In genomic region chr9:96854073-96854876, GRCh38 we compare ENCODE assay signal across 1 cellular context.
TF ChIP-seq lines count a peak whose summit lies in the region.

TSS of gene ZNF782 (minus strand) at chr9:96854514. CDS start at chr9:96851961, 2,553 bp downstream.

TF ChIP-seq in GM12878, 131 proteins besides CTCF, POLR2A, EP300 and RAD21 (continued from another document and continues in another):
- TF ChIP-seq ZBTB4 (CRISPR knock-in tag; IDR thresholded peaks at IDR 0.05) (no peak), MTA2 (IDR thresholded peaks at IDR 0.05; ENCODE audit: low read depth) (no peak), CHD4 (IDR thresholded peaks at IDR 0.05) (no peak), MYB (IDR thresholded peaks at IDR 0.05; ENCODE audit: borderline replicate concordance, low read depth, low read length) (no peak), SREBF2 (IDR thresholded peaks at IDR 0.05; ENCODE audit: low read length) (no peak), RELB (IDR thresholded peaks at IDR 0.05; ENCODE audit: low read depth) (peak; percentile 53; the same call in 1 of the 2 replicates), ZBTB11 (CRISPR knock-in tag; IDR thresholded peaks at IDR 0.05) (no peak), ZNF384 (IDR thresholded peaks at IDR 0.05; ENCODE audit: borderline replicate concordance, low read depth, low read length) (no peak), RFX5 (IDR thresholded peaks at IDR 0.05; ENCODE audit: low read depth, low read length) (no peak), ASH2L (IDR thresholded peaks at IDR 0.05; ENCODE audit: borderline replicate concordance, low read depth) (no peak), ZNF274 (IDR thresholded peaks at IDR 0.05; ENCODE audit: insufficient read depth, insufficient read length) (no peak), EGR1 (IDR thresholded peaks at IDR 0.05; ENCODE audit: borderline replicate concordance in 1 of 2, low read depth in 2 of 2, low read length in 2 of 2) (no peak), SPI1 (IDR thresholded peaks at IDR 0.05; ENCODE audit: borderline replicate concordance, insufficient read depth, low read depth, low read length) (no peak), SP1 (IDR thresholded peaks at IDR 0.05; ENCODE audit: low read depth, low read length) (peak; percentile 17), NRF1 (conservative IDR thresholded peaks at IDR 0.05; ENCODE audit: low read depth, low read length) (peak; percentile 53), ZZZ3 (IDR thresholded peaks at IDR 0.05; ENCODE audit: control insufficient read depth, insufficient read length, low read depth) (no peak), HSF1 (IDR thresholded peaks at IDR 0.05; ENCODE audit: low read depth, low read length) (no peak), IRF4 (IDR thresholded peaks at IDR 0.05; ENCODE audit: low read depth, low read length) (no peak), GABPA (IDR thresholded peaks at IDR 0.05; ENCODE audit: low read depth) (no peak), SIX5 (IDR thresholded peaks at IDR 0.05; ENCODE audit: low read depth, low read length, severe bottlenecking) (peak; percentile 85), CEBPZ (IDR thresholded peaks at IDR 0.05; ENCODE audit: low read depth, low read length) (no peak), BACH1 (IDR thresholded peaks at IDR 0.05; ENCODE audit: borderline replicate concordance) (peak; percentile 68), ZNF592 (IDR thresholded peaks at IDR 0.05) (no peak), NFYA (IDR thresholded peaks at IDR 0.05; ENCODE audit: borderline replicate concordance, low read depth, low read length) (no peak), SREBF1 (IDR thresholded peaks at IDR 0.05; ENCODE audit: low read length) (peak; percentile 51; the same call in 1 of the 2 replicates)
- TF ChIP-seq, protein P1, sequence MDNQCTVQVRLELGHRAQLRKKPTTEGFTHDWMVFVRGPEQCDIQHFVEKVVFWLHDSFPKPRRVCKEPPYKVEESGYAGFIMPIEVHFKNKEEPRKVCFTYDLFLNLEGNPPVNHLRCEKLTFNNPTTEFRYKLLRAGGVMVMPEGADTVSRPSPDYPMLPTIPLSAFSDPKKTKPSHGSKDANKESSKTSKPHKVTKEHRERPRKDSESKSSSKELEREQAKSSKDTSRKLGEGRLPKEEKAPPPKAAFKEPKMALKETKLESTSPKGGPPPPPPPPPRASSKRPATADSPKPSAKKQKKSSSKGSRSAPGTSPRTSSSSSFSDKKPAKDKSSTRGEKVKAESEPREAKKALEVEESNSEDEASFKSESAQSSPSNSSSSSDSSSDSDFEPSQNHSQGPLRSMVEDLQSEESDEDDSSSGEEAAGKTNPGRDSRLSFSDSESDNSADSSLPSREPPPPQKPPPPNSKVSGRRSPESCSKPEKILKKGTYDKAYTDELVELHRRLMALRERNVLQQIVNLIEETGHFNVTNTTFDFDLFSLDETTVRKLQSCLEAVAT (IDR thresholded peaks at IDR 0.05): no peak
- TF ChIP-seq, protein P2, sequence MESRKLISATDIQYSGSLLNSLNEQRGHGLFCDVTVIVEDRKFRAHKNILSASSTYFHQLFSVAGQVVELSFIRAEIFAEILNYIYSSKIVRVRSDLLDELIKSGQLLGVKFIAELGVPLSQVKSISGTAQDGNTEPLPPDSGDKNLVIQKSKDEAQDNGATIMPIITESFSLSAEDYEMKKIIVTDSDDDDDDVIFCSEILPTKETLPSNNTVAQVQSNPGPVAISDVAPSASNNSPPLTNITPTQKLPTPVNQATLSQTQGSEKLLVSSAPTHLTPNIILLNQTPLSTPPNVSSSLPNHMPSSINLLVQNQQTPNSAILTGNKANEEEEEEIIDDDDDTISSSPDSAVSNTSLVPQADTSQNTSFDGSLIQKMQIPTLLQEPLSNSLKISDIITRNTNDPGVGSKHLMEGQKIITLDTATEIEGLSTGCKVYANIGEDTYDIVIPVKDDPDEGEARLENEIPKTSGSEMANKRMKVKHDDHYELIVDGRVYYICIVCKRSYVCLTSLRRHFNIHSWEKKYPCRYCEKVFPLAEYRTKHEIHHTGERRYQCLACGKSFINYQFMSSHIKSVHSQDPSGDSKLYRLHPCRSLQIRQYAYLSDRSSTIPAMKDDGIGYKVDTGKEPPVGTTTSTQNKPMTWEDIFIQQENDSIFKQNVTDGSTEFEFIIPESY (IDR thresholded peaks at IDR 0.05): no peak
- TF ChIP-seq, protein P3, sequence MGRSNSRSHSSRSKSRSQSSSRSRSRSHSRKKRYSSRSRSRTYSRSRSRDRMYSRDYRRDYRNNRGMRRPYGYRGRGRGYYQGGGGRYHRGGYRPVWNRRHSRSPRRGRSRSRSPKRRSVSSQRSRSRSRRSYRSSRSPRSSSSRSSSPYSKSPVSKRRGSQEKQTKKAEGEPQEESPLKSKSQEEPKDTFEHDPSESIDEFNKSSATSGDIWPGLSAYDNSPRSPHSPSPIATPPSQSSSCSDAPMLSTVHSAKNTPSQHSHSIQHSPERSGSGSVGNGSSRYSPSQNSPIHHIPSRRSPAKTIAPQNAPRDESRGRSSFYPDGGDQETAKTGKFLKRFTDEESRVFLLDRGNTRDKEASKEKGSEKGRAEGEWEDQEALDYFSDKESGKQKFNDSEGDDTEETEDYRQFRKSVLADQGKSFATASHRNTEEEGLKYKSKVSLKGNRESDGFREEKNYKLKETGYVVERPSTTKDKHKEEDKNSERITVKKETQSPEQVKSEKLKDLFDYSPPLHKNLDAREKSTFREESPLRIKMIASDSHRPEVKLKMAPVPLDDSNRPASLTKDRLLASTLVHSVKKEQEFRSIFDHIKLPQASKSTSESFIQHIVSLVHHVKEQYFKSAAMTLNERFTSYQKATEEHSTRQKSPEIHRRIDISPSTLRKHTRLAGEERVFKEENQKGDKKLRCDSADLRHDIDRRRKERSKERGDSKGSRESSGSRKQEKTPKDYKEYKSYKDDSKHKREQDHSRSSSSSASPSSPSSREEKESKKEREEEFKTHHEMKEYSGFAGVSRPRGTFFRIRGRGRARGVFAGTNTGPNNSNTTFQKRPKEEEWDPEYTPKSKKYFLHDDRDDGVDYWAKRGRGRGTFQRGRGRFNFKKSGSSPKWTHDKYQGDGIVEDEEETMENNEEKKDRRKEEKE (IDR thresholded peaks at IDR 0.05): no peak
